1 cellular context compared by ENCODE assay signal in the genomic region with DNA sequence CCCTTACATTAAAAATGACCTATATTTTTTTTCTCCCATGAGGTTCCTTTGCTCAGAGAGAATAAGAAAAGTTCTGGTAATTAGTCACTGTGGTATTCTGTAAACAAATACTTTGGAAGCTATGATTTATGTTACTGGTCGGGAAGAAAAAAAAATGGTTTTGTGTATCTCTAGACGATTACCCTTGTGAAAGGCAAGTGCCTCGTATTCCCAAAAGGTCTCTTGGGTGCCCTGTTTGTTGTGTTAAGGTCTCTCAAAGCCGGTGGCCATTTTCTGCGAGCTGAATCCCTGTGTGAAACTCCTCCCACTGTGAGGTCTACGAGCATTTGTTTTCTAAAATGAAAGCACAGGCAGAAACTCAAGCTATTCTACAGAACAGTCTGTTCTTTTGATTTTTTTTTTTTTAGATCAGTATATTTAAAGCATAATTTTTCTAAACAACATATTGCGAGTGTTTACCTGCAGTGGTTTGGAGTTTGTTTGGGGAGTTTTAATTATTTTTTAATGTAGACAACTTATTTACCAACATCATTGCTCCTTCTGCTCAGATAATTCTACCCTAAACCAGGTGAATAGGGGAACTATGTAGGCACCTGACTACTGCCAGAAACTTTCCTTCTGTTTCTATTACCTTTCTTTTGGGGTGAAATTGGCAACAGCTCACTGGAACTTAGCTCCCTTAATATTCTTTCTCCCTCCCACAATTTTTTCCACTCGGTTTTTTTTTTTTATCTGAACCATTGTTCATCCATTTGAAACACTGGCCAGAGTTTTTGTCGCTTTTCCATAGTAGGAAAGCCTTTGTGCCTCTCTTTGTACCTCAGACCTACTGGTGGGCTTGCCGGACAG.
TF ChIP-seq lines count a peak whose summit lies in the region.

No MANE protein-coding gene starts in this region.

TF ChIP-seq in HepG2, 621 proteins besides CTCF, POLR2A, EP300 and RAD21 (continued from another document):
- TF ChIP-seq, protein P1, sequence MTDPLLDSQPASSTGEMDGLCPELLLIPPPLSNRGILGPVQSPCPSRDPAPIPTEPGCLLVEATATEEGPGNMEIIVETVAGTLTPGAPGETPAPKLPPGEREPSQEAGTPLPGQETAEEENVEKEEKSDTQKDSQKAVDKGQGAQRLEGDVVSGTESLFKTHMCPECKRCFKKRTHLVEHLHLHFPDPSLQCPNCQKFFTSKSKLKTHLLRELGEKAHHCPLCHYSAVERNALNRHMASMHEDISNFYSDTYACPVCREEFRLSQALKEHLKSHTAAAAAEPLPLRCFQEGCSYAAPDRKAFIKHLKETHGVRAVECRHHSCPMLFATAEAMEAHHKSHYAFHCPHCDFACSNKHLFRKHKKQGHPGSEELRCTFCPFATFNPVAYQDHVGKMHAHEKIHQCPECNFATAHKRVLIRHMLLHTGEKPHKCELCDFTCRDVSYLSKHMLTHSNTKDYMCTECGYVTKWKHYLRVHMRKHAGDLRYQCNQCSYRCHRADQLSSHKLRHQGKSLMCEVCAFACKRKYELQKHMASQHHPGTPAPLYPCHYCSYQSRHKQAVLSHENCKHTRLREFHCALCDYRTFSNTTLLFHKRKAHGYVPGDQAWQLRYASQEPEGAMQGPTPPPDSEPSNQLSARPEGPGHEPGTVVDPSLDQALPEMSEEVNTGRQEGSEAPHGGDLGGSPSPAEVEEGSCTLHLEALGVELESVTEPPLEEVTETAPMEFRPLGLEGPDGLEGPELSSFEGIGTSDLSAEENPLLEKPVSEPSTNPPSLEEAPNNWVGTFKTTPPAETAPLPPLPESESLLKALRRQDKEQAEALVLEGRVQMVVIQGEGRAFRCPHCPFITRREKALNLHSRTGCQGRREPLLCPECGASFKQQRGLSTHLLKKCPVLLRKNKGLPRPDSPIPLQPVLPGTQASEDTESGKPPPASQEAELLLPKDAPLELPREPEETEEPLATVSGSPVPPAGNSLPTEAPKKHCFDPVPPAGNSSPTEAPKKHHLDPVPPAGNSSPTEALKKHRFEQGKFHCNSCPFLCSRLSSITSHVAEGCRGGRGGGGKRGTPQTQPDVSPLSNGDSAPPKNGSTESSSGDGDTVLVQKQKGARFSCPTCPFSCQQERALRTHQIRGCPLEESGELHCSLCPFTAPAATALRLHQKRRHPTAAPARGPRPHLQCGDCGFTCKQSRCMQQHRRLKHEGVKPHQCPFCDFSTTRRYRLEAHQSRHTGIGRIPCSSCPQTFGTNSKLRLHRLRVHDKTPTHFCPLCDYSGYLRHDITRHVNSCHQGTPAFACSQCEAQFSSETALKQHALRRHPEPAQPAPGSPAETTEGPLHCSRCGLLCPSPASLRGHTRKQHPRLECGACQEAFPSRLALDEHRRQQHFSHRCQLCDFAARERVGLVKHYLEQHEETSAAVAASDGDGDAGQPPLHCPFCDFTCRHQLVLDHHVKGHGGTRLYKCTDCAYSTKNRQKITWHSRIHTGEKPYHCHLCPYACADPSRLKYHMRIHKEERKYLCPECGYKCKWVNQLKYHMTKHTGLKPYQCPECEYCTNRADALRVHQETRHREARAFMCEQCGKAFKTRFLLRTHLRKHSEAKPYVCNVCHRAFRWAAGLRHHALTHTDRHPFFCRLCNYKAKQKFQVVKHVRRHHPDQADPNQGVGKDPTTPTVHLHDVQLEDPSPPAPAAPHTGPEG (CRISPR knock-in tag; IDR thresholded peaks at IDR 0.05): 0 out of 2 replicates have a peak, but pooled peaks have one; percentile 18
- 0 out of 2 replicates have a peak, but pooled peaks have one; percentile 2 for TF ChIP-seq CCDC6 (CRISPR knock-in tag; IDR thresholded peaks at IDR 0.05)
- TF ChIP-seq ZFP82 (CRISPR knock-in tag; IDR thresholded peaks at IDR 0.05; ENCODE audit: borderline replicate concordance): no peak
- TF ChIP-seq RBFOX2 (IDR thresholded peaks at IDR 0.05; ENCODE audit: low read depth, low read length): peak; percentile 58
- TF ChIP-seq POLR2G (IDR thresholded peaks at IDR 0.05; ENCODE audit: low read depth, low read length): peak; percentile 63; the same call in 1 of the 2 replicates
- peak; percentile 52; the same call in 1 of the 2 replicates for TF ChIP-seq NCOR1 (IDR thresholded peaks at IDR 0.05; ENCODE audit: borderline replicate concordance, low read length)
- 0 out of 2 replicates have a peak, but pooled peaks have one; percentile 30 for TF ChIP-seq SMAD3 (CRISPR knock-in tag; IDR thresholded peaks at IDR 0.05)
- TF ChIP-seq EEA1 (CRISPR knock-in tag; IDR thresholded peaks at IDR 0.05; ENCODE audit: borderline replicate concordance): no peak
- 0 out of 2 replicates have a peak, but pooled peaks have one; percentile 18 for TF ChIP-seq SNAPC4 (CRISPR knock-in tag; IDR thresholded peaks at IDR 0.05)
- TF ChIP-seq MIER2 (CRISPR knock-in tag; IDR thresholded peaks at IDR 0.05): no peak
- TF ChIP-seq BRD4 (CRISPR knock-in tag; IDR thresholded peaks at IDR 0.05): no peak
- peak; percentile 81 for TF ChIP-seq YY1 (IDR thresholded peaks at IDR 0.05; ENCODE audit: insufficient read depth, insufficient replicate concordance, low read depth, low read length)
- no peak for TF ChIP-seq SP1 (IDR thresholded peaks at IDR 0.05)
- no peak for TF ChIP-seq SP1 (CRISPR knock-in tag; IDR thresholded peaks at IDR 0.05)
